Comparison of ENCODE assay signal across 1 cellular context in the genomic region with DNA sequence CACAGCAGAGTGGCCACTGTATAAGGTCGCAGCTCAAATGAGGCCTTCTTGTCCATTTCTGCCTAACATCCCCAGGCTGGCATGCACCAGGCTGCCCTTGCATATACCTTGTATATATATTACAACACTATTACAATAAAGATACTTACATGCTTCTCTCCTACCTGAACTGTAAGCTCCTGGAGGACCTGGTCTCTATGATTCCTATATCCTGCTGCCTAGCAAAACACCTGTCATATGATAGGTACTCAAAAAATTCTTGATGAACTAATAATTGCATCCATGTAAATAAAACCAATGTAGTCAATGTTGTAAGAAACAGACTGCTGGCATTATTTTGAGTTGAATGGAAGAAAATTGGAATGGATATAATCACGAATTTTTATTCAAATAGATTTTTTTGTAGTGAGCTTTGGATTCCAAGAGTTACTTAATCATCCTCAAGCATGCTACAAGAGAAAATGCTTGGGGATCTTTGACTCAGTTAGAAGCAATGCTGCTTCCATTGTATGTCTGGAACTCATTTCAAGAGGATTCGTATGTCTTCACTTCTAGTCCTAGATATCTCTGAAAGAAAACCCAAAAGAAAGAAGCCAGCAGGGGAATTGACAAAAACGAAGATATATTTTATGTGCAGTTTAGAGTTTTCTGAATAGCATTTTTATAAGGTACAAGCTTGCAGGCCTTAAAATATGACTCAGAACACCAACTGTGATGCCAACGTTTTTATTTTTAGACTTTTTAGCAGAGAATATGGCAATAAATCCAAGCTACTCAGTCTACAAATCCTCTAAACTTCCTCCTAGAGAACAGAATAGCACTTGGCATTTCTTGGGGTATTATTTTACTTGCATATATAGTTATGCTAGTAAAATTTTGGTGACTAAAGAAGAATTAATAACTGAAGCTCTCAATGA.
TF ChIP-seq lines count a peak whose summit lies in the region.

No MANE protein-coding gene starts in this region.

TF ChIP-seq in IMR-90, 13 proteins besides CTCF, POLR2A, EP300 and RAD21 (continued from another document):
- no peak for TF ChIP-seq MAFK (IDR thresholded peaks at IDR 0.05; ENCODE audit: low read depth, low read length)
